Comparison of ENCODE assay signal across 11 cellular contexts in the genomic region with DNA sequence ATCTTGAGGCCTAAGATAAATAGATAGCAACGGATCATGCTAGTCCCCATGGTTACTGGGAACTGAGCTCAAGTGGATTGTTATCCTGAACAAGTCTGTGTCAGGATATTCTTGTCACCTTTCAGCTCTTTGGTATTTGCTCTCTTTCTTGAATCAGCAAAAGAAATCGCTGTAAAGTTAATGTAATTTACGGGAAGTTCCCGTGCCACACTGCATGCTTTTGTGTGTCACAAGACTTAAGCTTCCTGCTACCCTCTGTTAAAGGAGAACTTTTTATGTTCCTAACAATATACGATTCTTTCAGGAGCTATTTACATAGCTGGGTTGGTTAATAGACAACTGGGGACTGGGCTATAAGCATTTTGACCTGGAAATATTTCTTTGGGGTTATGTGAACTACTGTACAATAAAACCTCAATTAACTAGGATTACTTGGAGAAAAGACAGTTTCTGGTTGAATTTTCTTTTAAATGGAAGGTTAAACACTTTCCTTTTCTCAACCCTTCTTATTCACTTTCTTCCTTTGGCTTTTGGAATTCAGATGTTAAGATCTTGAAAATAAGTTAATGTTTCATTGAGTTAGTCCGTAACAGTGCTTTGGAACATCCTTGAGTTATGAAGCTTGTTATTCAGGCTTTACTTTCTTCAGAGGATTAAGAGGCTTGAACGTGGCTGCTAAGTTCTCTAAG.
DNase-seq lines count a peak whose midpoint lies in the region; ATAC-seq, FAIRE-seq and TF ChIP-seq lines count a peak whose summit lies in the region.
"Had no signal": no experiment of that assay in that cellular context is flagged by ENCODE, and none has a peak within 500 bp of the region (broad histone marks: within the 10 kb centered on the region; RNA-seq: fewer than 3 reads in every experiment).

No MANE protein-coding gene starts in this region.

- no peak for ATAC-seq in HG02870 (IDR thresholded peaks at IDR 0.05; ENCODE audit: unreplicated experiment)
- ATAC-seq in stimulated activated naive B cell treated with anti-CD40 and anti-IgM and Interleukin-4, amounts not matched to agents 10 μg/mL and 1 μg/mL and 100 μg/mL, for 72 hours (replicated peaks), result no peak
- ATAC-seq in GM21360 (IDR thresholded peaks at IDR 0.05; ENCODE audit: unreplicated experiment), result no peak

- H3K4me3 ChIP-seq in astrocyte (ENCODE audit: insufficient read depth, low read depth, low read length), result no peak overlapping the region
- H3K4me3 ChIP-seq in rectal smooth muscle tissue (ENCODE audit: low read length), result no peak overlapping the region

- H3K4me2 ChIP-seq in astrocyte (ENCODE audit: low read length), result no peak overlapping the region

- H3K27me3 Mint-ChIP-seq in astrocyte (ENCODE audit: low read depth, unreplicated experiment), result no peaks in the 10 kb centered on the region
- H3K27me3 Mint-ChIP-seq in stimulated activated naive B cell treated with anti-CD40 and anti-IgM and Interleukin-4, amounts not matched to agents 10 μg/mL and 1 μg/mL and 100 μg/mL, for 72 hours, result no peaks in the 10 kb centered on the region

- H3K27me3 ChIP-seq in astrocyte (ENCODE audit: insufficient read depth, low read length) (no peaks in the 10 kb centered on the region), layer of hippocampus (ENCODE audit: control insufficient read depth, insufficient read depth, low read length) (no peaks in the 10 kb centered on the region), rectal smooth muscle tissue (ENCODE audit: control insufficient read depth, insufficient read depth, low read length) (no peaks in the 10 kb centered on the region)

- no peak overlapping the region for H2AFZ ChIP-seq in astrocyte (ENCODE audit: low read depth, low read length)

- H3K36me3 ChIP-seq in astrocyte (ENCODE audit: insufficient read depth, low read length), result no peaks in the 10 kb centered on the region
- H3K36me3 ChIP-seq in rectal smooth muscle tissue (ENCODE audit: control insufficient read depth, insufficient read depth, low read length), result no peaks in the 10 kb centered on the region
- H3K36me3 ChIP-seq: WERI-Rb-1 had no signal

- peaks cover 32% of the 10 kb centered on the region for H3K79me2 ChIP-seq in astrocyte (ENCODE audit: insufficient read depth, low read length)

- H3K4me1 Mint-ChIP-seq in astrocyte (ENCODE audit: low read depth, unreplicated experiment), result peaks cover 34% of the 10 kb centered on the region
- H3K4me1 Mint-ChIP-seq in stimulated activated naive B cell treated with anti-CD40 and anti-IgM and Interleukin-4, amounts not matched to agents 10 μg/mL and 1 μg/mL and 100 μg/mL, for 72 hours, result peaks cover 0 to 15% of the 10 kb centered on the region in 2 donors

- H3K9ac ChIP-seq in astrocyte (ENCODE audit: low read length) (no peak overlapping the region), rectal smooth muscle tissue (ENCODE audit: low read length) (no peak overlapping the region)

- H3K27ac ChIP-seq in astrocyte (ENCODE audit: low read depth, low read length) (no peak overlapping the region), layer of hippocampus (ENCODE audit: low read depth, low read length) (peak overlapping the region; percentile 71), rectal smooth muscle tissue (ENCODE audit: low read depth, low read length) (peak overlapping the region; percentile 30)
- H3K27ac ChIP-seq: WERI-Rb-1 had no signal

- H3K27ac Mint-ChIP-seq in astrocyte (ENCODE audit: unreplicated experiment), result peak overlapping the region; percentile 49
- H3K27ac Mint-ChIP-seq in stimulated activated naive B cell treated with anti-CD40 and anti-IgM and Interleukin-4, amounts not matched to agents 10 μg/mL and 1 μg/mL and 100 μg/mL, for 72 hours, result no peak overlapping the region

- no peak for FAIRE-seq in astrocyte (lab: Jason Lieb, UNC)

- H3K9me3 Mint-ChIP-seq in astrocyte (ENCODE audit: unreplicated experiment), result no peaks in the 10 kb centered on the region
- no peaks in the 10 kb centered on the region for H3K9me3 Mint-ChIP-seq in stimulated activated naive B cell treated with anti-CD40 and anti-IgM and Interleukin-4, amounts not matched to agents 10 μg/mL and 1 μg/mL and 100 μg/mL, for 72 hours

- H4K20me1 ChIP-seq in astrocyte (ENCODE audit: insufficient read depth, low read length), result peaks cover 22% of the 10 kb centered on the region

- peaks cover 6% of the 10 kb centered on the region for H3K4me1 ChIP-seq in astrocyte (ENCODE audit: insufficient read depth, low read length)
- peaks cover 22% of the 10 kb centered on the region for H3K4me1 ChIP-seq in rectal smooth muscle tissue (ENCODE audit: control insufficient read depth, insufficient read depth, low read length)

- no peaks in the 10 kb centered on the region for H3K9me3 ChIP-seq in astrocyte (ENCODE audit: insufficient read depth, low read depth, low read length)

- no peak for TF ChIP-seq CTCF in astrocyte (IDR thresholded peaks at IDR 0.05; ENCODE audit: insufficient read depth, low read depth, low read length)

- no peaks in the 10 kb centered on the region for H3K36me3 Mint-ChIP-seq in astrocyte (ENCODE audit: low read depth, unreplicated experiment)
- no peaks in the 10 kb centered on the region for H3K36me3 Mint-ChIP-seq in stimulated activated naive B cell treated with anti-CD40 and anti-IgM and Interleukin-4, amounts not matched to agents 10 μg/mL and 1 μg/mL and 100 μg/mL, for 72 hours

- no peak overlapping the region for H3K4me3 Mint-ChIP-seq in astrocyte (ENCODE audit: unreplicated experiment)
- H3K4me3 Mint-ChIP-seq in stimulated activated naive B cell treated with anti-CD40 and anti-IgM and Interleukin-4, amounts not matched to agents 10 μg/mL and 1 μg/mL and 100 μg/mL, for 72 hours, result no peak overlapping the region

- DNase-seq in HK-2 (ENCODE audit: unreplicated experiment) (peak; percentile 28), astrocyte (ENCODE audit: low read depth) (no peak), NCI-H510A (lab: John Stamatoyannopoulos, UW) (no peak)
- no peak for DNase-seq in stimulated activated naive B cell treated with anti-CD40 and anti-IgM and Interleukin-4, amounts not matched to agents 10 μg/mL and 1 μg/mL and 100 μg/mL, for 72 hours
- DNase-seq: activated gamma-delta T cell treated with Interleukin-2 at 50 U/mL for 16 hours, MM.1S, WERI-Rb-1 had no signal
